Comparison of ENCODE assay signal across 10 cellular contexts in the genomic region with DNA sequence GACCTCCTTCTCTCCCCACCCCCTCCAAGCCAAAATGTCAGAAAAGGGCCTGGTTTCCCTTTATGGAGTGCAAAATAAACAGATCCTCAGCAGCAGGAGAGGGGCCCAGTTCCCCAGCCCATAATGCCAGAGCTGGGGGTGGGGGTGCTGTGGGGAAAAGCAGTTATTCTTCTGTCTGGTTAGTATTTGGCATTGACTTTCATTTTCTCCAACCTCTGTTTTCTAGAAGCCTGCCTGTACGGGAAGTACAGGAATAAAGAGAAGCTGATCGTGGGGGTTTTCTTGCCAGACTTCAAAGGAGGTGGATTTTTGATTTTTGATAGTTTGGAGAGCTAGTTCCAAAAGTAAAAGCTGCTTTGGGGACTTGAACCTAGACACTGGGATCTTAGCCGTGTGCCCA. TPM values are rescaled to one million over a fixed set of nuclear protein-coding genes. Genes with fewer than 3 reads are reported as not detected.
DNase-seq lines count a peak whose midpoint lies in the region; ATAC-seq and TF ChIP-seq lines count a peak whose summit lies in the region.
"Had no signal": no experiment of that assay in that cellular context is flagged by ENCODE, and none has a peak within 500 bp of the region (broad histone marks: within the 10 kb centered on the region; RNA-seq: fewer than 3 reads in every experiment).

No MANE protein-coding gene starts in this region.

- ATAC-seq in HG02763 (IDR thresholded peaks at IDR 0.05; ENCODE audit: unreplicated experiment), result no peak
- ATAC-seq: foreskin keratinocyte, K562 had no signal

- H3K4me3 ChIP-seq in Peyer's patch (peak overlapping the region in 1 of 4 donors; percentile 6), esophagus squamous epithelium (peak overlapping the region in 2 of 4 donors; percentile 1 to 37), skeletal muscle tissue (ENCODE audit: low read length in 3 of 3) (peak overlapping the region in 1 of 3 donors; percentile 14)
- H3K4me3 ChIP-seq: K562 had no signal

- peak overlapping the region in 2 of 3 donors; percentile 10 to 33 for H3K9ac ChIP-seq in skeletal muscle tissue (ENCODE audit: low read depth in 1 of 3, low read length in 3 of 3)

- intact Hi-C loops in esophagus squamous epithelium (cut with DNase I), result no loop called here

- H3K36me3 ChIP-seq in Peyer's patch (no peaks in the 10 kb centered on the region), esophagus squamous epithelium (no peaks in the 10 kb centered on the region), skeletal muscle tissue (ENCODE audit: control insufficient read depth in 3 of 3, insufficient read depth in 3 of 3, low read length in 3 of 3) (peaks cover 0 to 2% (median 0%) of the 10 kb centered on the region in 3 donors)

- no peaks in the 10 kb centered on the region for H3K9me3 ChIP-seq in Peyer's patch
- H3K9me3 ChIP-seq in esophagus squamous epithelium, result no peaks in the 10 kb centered on the region
- H3K9me3 ChIP-seq in skeletal muscle tissue (ENCODE audit: control insufficient read depth in 3 of 3, low read length in 3 of 3), result no peaks in the 10 kb centered on the region

- peaks cover 7 to 49% (median 37%) of the 10 kb centered on the region in 4 donors for H3K4me1 ChIP-seq in Peyer's patch
- H3K4me1 ChIP-seq in esophagus squamous epithelium, result peaks cover 17 to 74% (median 21%) of the 10 kb centered on the region in 3 donors
- H3K4me1 ChIP-seq in skeletal muscle tissue (ENCODE audit: control insufficient read depth in 3 of 3, insufficient read depth in 3 of 3, low read length in 3 of 3), result peaks cover 37 to 45% (median 38%) of the 10 kb centered on the region in 3 donors
- H3K4me1 ChIP-seq: foreskin keratinocyte had no signal

- H3K27ac ChIP-seq in Peyer's patch, result peak overlapping the region; percentile 70 to 81 (median 76)
- peak overlapping the region; percentile 48 to 83 (median 76) for H3K27ac ChIP-seq in esophagus squamous epithelium
- peak overlapping the region; percentile 75 for H3K27ac ChIP-seq in skeletal muscle tissue (ENCODE audit: low read depth, low read length)
- H3K27ac ChIP-seq: foreskin keratinocyte had no signal

- no peak for TF ChIP-seq POLR2A in Peyer's patch (IDR thresholded peaks at IDR 0.05)
- no peak for TF ChIP-seq POLR2A in esophagus squamous epithelium (IDR thresholded peaks at IDR 0.05)

- DNase-seq in H4 (ENCODE audit: low spot score) (peak; percentile 56), Peyer's patch (no peak), esophagus squamous epithelium (lab: John Stamatoyannopoulos, UW) (no peak), cortex of kidney (lab: John Stamatoyannopoulos, UW) (no peak), NCI-H2029 (lab: John Stamatoyannopoulos, UW) (no peak), GM19238 (ENCODE audit: insufficient read length, low spot score) (no peak)
- DNase-seq: foreskin keratinocyte had no signal

- 25 to 32% methylated on average over 3 of the region's 3 CpGs for WGBS in esophagus squamous epithelium, 2 donors

- no peaks in the 10 kb centered on the region for H3K27me3 ChIP-seq in Peyer's patch
- H3K27me3 ChIP-seq in esophagus squamous epithelium, result no peaks in the 10 kb centered on the region
- H3K27me3 ChIP-seq in skeletal muscle tissue (ENCODE audit: control insufficient read depth in 3 of 3, insufficient read depth in 3 of 3, low read length in 3 of 3), result no peaks in the 10 kb centered on the region

- no peak for TF ChIP-seq CTCF in Peyer's patch (IDR thresholded peaks at IDR 0.05)
- no peak for TF ChIP-seq CTCF in esophagus squamous epithelium (IDR thresholded peaks at IDR 0.05)

RNA-seq across cellular contexts. Expression of gene FLI1, which starts 22.4 kb away (rescaled TPM):
- total RNA-seq in H4 (2014; rRNA removed; shearing (Covaris generic)), result 4.6 and 4.9 TPM in 2 replicates
- total RNA-seq in Peyer's patch, result 10 to 100 TPM in 3 of 4 donors, 1 to 10 TPM in 1; 7.7 to 66.8 (median 15.3) TPM
- 10 to 100 TPM in 2 of 4 donors, 1 to 10 TPM in 2; 1.5 to 24.6 (median 7.4) TPM for total RNA-seq in esophagus squamous epithelium
- 9.4 TPM for total RNA-seq in skeletal muscle tissue
